20 cellular contexts compared by ENCODE assay signal in genomic region chr1:7249516-7249915, GRCh38.
"Had no signal": no experiment of that assay in that cellular context is flagged by ENCODE, and none has a peak within 500 bp of the region (broad histone marks: within the 10 kb centered on the region; RNA-seq: fewer than 3 reads in every experiment).

No MANE protein-coding gene starts in this region.

- H3K27me3 ChIP-seq: gastrocnemius medialis, neural progenitor cell, ovary, upper lobe of left lung, uterus had no signal

- DNase-seq: effector CD4-positive, alpha-beta T cell; gastrocnemius medialis; heart right ventricle; hypothalamus; left cardiac atrium; left ventricle myocardium inferior; mesenchymal stem cell; midbrain; nucleus accumbens; ovary; right cardiac atrium; stimulated activated CD4-positive, alpha-beta T cell treated with anti-CD3 and anti-CD28 coated beads, Interleukin-4, amount 100 ng/mL, for 24 hours; tibial artery; upper lobe of left lung; uterus had no signal

- FAIRE-seq: colon, endometrium, keratinocyte had no signal

- H3K9me3 ChIP-seq: gastrocnemius medialis, heart right ventricle, left ventricle myocardium inferior, ovary, tibial artery, upper lobe of left lung, uterus had no signal

- H3K36me3 ChIP-seq: gastrocnemius medialis, heart right ventricle, left ventricle myocardium inferior, neural progenitor cell, ovary, tibial artery, upper lobe of left lung, uterus had no signal

- H3K27ac ChIP-seq: gastrocnemius medialis, heart right ventricle, left ventricle myocardium inferior, neural progenitor cell, ovary, tibial artery, upper lobe of left lung, uterus had no signal

- H3K4me3 ChIP-seq: gastrocnemius medialis, heart right ventricle, left ventricle myocardium inferior, lung, neural progenitor cell, ovary, tibial artery, upper lobe of left lung, uterus had no signal

- H3K4me1 ChIP-seq: gastrocnemius medialis, heart right ventricle, left ventricle myocardium inferior, tibial artery, upper lobe of left lung, uterus had no signal
